Comparison of ENCODE assay signal across 8 cellular contexts in genomic region chr17:4833178-4833940, GRCh38. TPM values are rescaled to one million over a fixed set of nuclear protein-coding genes. Genes with fewer than 3 reads are reported as not detected.
DNase-seq lines count a peak whose midpoint lies in the region; ATAC-seq and TF ChIP-seq lines count a peak whose summit lies in the region.

Gene MINK1, plus strand, starts transcription at chr17:4833340. Its CDS starts 244 bp downstream, at chr17:4833584.

- peaks cover 41% of the 10 kb centered on the region for H3K79me2 ChIP-seq in hepatocyte

- H3K9me3 ChIP-seq in hepatocyte (ENCODE audit: low read depth) = no peaks in the 10 kb centered on the region

- no peak for TF ChIP-seq CTCF in hepatocyte (IDR thresholded peaks at IDR 0.05; ENCODE audit: poor library complexity)
- TF ChIP-seq CTCF in retinal pigment epithelial cell (conservative IDR thresholded peaks at IDR 0.05; ENCODE audit: low read depth, low read length) = no peak

- ATAC-seq in GM18502 (IDR thresholded peaks at IDR 0.05; ENCODE audit: poor library complexity, unreplicated experiment) (peak; percentile 87), HG02884 (IDR thresholded peaks at IDR 0.05; ENCODE audit: unreplicated experiment) (peak; percentile 84), HG03095 (IDR thresholded peaks at IDR 0.05; ENCODE audit: unreplicated experiment) (no peak)

- H3K36me3 ChIP-seq in hepatocyte (replicated peaks; ENCODE audit: insufficient read depth, low read depth) = no peaks in the 10 kb centered on the region

- peak within 1 kb of the TSS; percentile 48 for H2AFZ ChIP-seq in hepatocyte

- WGBS in hepatocyte (ENCODE audit: low lambda C conversion rate, missing lambda C conversion rate) = 1% methylated on average over 50 of the region's 91 CpGs

- H3K27me3 ChIP-seq in hepatocyte = no peaks in the 10 kb centered on the region

- peaks cover 16% of the 10 kb centered on the region for H3K4me1 ChIP-seq in hepatocyte (ENCODE audit: insufficient read depth)

- H3K27ac ChIP-seq in hepatocyte = peak within 1 kb of the TSS; percentile 89

- H3K9me2 ChIP-seq in hepatocyte (replicated peaks; ENCODE audit: insufficient read depth) = no peaks in the 10 kb centered on the region

- H4K20me1 ChIP-seq in hepatocyte (ENCODE audit: insufficient read depth, poor library complexity, severe bottlenecking) = peaks cover 21% of the 10 kb centered on the region

- H3K4me2 ChIP-seq in hepatocyte = peak within 1 kb of the TSS; percentile 86

- peak; percentile 86 for DNase-seq in NCI-H1694 treated with DMSO at 0.1 percent for 48 hours (lab: John Stamatoyannopoulos, UW)
- DNase-seq in T1000 (lab: John Stamatoyannopoulos, UW) = peak; percentile 88
- DNase-seq in astrocyte of the hippocampus (ENCODE audit: low read depth, low spot score) = peak; percentile 99
- DNase-seq in hepatocyte (ENCODE audit: low spot score) = peak; percentile 99
- peak; percentile 67 for DNase-seq in retinal pigment epithelial cell (ENCODE audit: low read depth)

- H3K4me3 ChIP-seq in hepatocyte (peak within 1 kb of the TSS; percentile 78), retinal pigment epithelial cell (ENCODE audit: low read length) (peak within 1 kb of the TSS; percentile 83)

RNA-seq across cellular contexts. Expression of gene MINK1, which starts in this region (rescaled TPM):
- total RNA-seq in hepatocyte = 24.4 and 45.3 TPM in 2 replicates
- 39.7 and 49.4 TPM in 2 replicates for polyA plus RNA-seq in hepatocyte
